ENCODE assay signal across 25 cellular contexts in genomic region chr20:24617757-24618450, GRCh38.
"Had no signal": no experiment of that assay in that cellular context is flagged by ENCODE, and none has a peak within 500 bp of the region (broad histone marks: within the 10 kb centered on the region; RNA-seq: fewer than 3 reads in every experiment).

No MANE protein-coding gene starts in this region.

- H3K27ac Mint-ChIP-seq: activated B cell treated with CpG ODN at 0.5 μM for 24 hours; activated CD4-positive, alpha-beta memory T cell treated with anti-CD3 and anti-CD28 coated beads for 36 hours; activated CD4-positive, alpha-beta T cell treated with anti-CD3 and anti-CD28 coated beads, Interleukin-2, amount 10 ng/mL, durations not matched to agents 7 days and 5 days; activated naive CD4-positive, alpha-beta T cell treated with anti-CD3 and anti-CD28 coated beads for 36 hours; activated naive CD8-positive, alpha-beta T cell treated with anti-CD3 and anti-CD28 coated beads for 36 hours; activated T-helper 17 cell treated with anti-CD3 and anti-CD28 coated beads, Interleukin-2, amount 50 U/mL, for 72 hours; IgD-negative memory B cell; T-cell had no signal

- ATAC-seq: activated T-helper 17 cell treated with anti-CD3 and anti-CD28 coated beads, Interleukin-2, amount 50 U/mL, for 72 hours; T-cell had no signal

- H3K27me3 Mint-ChIP-seq: activated CD4-positive, alpha-beta memory T cell treated with anti-CD3 and anti-CD28 coated beads for 36 hours had no signal

- H3K36me3 Mint-ChIP-seq: activated CD4-positive, alpha-beta memory T cell treated with anti-CD3 and anti-CD28 coated beads for 36 hours; activated naive CD8-positive, alpha-beta T cell treated with anti-CD3 and anti-CD28 coated beads for 36 hours; T-cell had no signal

- DNase-seq: activated B cell treated with CpG ODN at 0.5 μM for 24 hours; activated CD4-positive, alpha-beta memory T cell treated with anti-CD3 and anti-CD28 coated beads for 36 hours; activated CD4-positive, alpha-beta T cell treated with anti-CD3 and anti-CD28 coated beads for 1 hour; activated CD4-positive, alpha-beta T cell treated with anti-CD3 and anti-CD28 coated beads, Interleukin-2, amount 10 ng/mL, durations not matched to agents 7 days and 5 days; activated gamma-delta T cell; activated naive CD4-positive, alpha-beta T cell treated with anti-CD3 and anti-CD28 coated beads for 36 hours; activated naive CD8-positive, alpha-beta T cell treated with anti-CD3 and anti-CD28 coated beads for 36 hours; activated T-cell treated with anti-CD3 and anti-CD28 coated beads for 4 hours; activated T-cell treated with anti-CD3 and anti-CD28 coated beads, Interleukin-2, amount 50 U/mL, for 48 hours; KG1; NCI-H1092 treated with DMSO at 0.1 percent for 48 hours; NCI-H1417 treated with DMSO at 0.1 percent for 48 hours; NCI-H1694; NCI-H2029; NCI-H2107; NCI-H2171 treated with DMSO at 0.1 percent for 48 hours; NCI-H226; NCI-H526 treated with DMSO at 0.1 percent for 48 hours; NCI-H82; T-cell; T-helper 2 cell; T1000 had no signal

- H3K4me3 ChIP-seq: SK-N-MC had no signal

- H3K4me1 Mint-ChIP-seq: activated CD4-positive, alpha-beta T cell treated with anti-CD3 and anti-CD28 coated beads, Interleukin-2, amount 10 ng/mL, durations not matched to agents 7 days and 5 days; activated naive CD8-positive, alpha-beta T cell treated with anti-CD3 and anti-CD28 coated beads for 36 hours; activated T-helper 17 cell treated with anti-CD3 and anti-CD28 coated beads, Interleukin-2, amount 50 U/mL, for 72 hours; T-cell had no signal

- H3K4me3 Mint-ChIP-seq: activated B cell treated with CpG ODN at 0.5 μM for 24 hours; activated CD4-positive, alpha-beta memory T cell treated with anti-CD3 and anti-CD28 coated beads for 36 hours; activated CD4-positive, alpha-beta T cell treated with anti-CD3 and anti-CD28 coated beads, Interleukin-2, amount 10 ng/mL, durations not matched to agents 7 days and 5 days; activated naive CD4-positive, alpha-beta T cell treated with anti-CD3 and anti-CD28 coated beads for 36 hours; activated naive CD8-positive, alpha-beta T cell treated with anti-CD3 and anti-CD28 coated beads for 36 hours; activated T-helper 17 cell treated with anti-CD3 and anti-CD28 coated beads, Interleukin-2, amount 50 U/mL, for 72 hours; IgD-negative memory B cell; T-cell had no signal

- H3K9me3 Mint-ChIP-seq: activated B cell treated with CpG ODN at 0.5 μM for 24 hours; activated CD4-positive, alpha-beta memory T cell treated with anti-CD3 and anti-CD28 coated beads for 36 hours; activated CD4-positive, alpha-beta T cell treated with anti-CD3 and anti-CD28 coated beads, Interleukin-2, amount 10 ng/mL, durations not matched to agents 7 days and 5 days; activated naive CD4-positive, alpha-beta T cell treated with anti-CD3 and anti-CD28 coated beads for 36 hours; activated naive CD8-positive, alpha-beta T cell treated with anti-CD3 and anti-CD28 coated beads for 36 hours; activated T-helper 17 cell treated with anti-CD3 and anti-CD28 coated beads, Interleukin-2, amount 50 U/mL, for 72 hours; T-cell had no signal

- H3K27ac ChIP-seq: SK-N-MC had no signal
